13 cellular contexts compared by ENCODE assay signal in the genomic region with DNA sequence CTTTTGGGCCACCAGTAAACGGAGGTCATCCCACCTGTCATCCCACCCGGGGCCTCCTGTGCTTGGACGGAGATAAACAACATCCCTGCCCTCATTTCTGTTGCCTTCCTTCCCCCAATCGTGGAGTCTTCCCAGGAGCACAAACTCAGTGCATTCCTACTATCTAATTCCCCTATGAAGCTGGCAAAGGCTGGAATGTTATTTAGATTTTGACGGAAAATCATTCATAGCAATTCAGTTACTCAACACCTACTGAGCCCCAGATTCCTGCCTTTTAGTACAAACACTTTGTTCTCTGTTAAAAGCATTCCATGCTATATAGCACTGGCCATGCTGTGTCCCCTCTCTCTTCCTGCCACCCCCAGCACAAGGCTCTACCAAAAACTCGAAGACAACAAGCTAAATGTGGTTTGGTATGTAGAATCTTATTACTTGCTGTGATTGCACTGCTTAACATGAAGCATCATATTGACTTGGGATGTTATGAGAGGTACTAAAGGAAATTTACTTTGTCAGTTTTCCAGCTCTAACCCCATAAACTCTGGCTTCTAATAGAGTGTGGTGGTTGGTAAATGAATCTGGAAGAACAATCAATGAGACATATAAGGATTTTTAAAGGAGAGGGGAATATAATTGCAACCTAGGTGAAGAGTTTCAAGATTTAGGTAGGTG. TPM values are rescaled to one million over a fixed set of nuclear protein-coding genes. Genes with fewer than 3 reads are reported as not detected.
DNase-seq lines count a peak whose midpoint lies in the region; ATAC-seq and TF ChIP-seq lines count a peak whose summit lies in the region.
"Had no signal": no experiment of that assay in that cellular context is flagged by ENCODE, and none has a peak within 500 bp of the region (broad histone marks: within the 10 kb centered on the region; RNA-seq: fewer than 3 reads in every experiment).

No MANE protein-coding gene starts in this region.

- no peaks in the 10 kb centered on the region for H3K36me3 Mint-ChIP-seq in activated T-cell treated with anti-CD3 and anti-CD28 coated beads, Interleukin-2, amount 50 U/mL, for 72 hours (ENCODE audit: insufficient read depth in 2 of 2)
- H3K36me3 Mint-ChIP-seq in activated T-cell treated with anti-CD3 and anti-CD28 coated beads, Interleukin-2, amount 50 U/mL, for 24 hours (ENCODE audit: low read depth): no peaks in the 10 kb centered on the region
- no peaks in the 10 kb centered on the region for H3K36me3 Mint-ChIP-seq in mesothelial cell of epicardium
- H3K36me3 Mint-ChIP-seq in type B pancreatic cell: no peaks in the 10 kb centered on the region

- ATAC-seq in activated T-cell treated with anti-CD3 and anti-CD28 coated beads, Interleukin-2, amount 50 U/mL, for 72 hours (replicated peaks in 1 of 2): no peak
- ATAC-seq in body of pancreas: no peak

- intact Hi-C loops in body of pancreas (cut with DNase I): no loop called here

- H3K27ac ChIP-seq in body of pancreas: peak overlapping the region; percentile 41 to 99 (median 98)
- H3K27ac ChIP-seq: epithelial cell of prostate, neutrophil had no signal

- H3K4me3 Mint-ChIP-seq in activated T-cell treated with anti-CD3 and anti-CD28 coated beads, Interleukin-2, amount 50 U/mL, for 72 hours: peak overlapping the region; percentile 4 to 47
- no peak overlapping the region for H3K4me3 Mint-ChIP-seq in activated T-cell treated with anti-CD3 and anti-CD28 coated beads, Interleukin-2, amount 50 U/mL, for 24 hours
- no peak overlapping the region for H3K4me3 Mint-ChIP-seq in mesothelial cell of epicardium
- H3K4me3 Mint-ChIP-seq in type B pancreatic cell: peak overlapping the region; percentile 39

- no peaks in the 10 kb centered on the region for H3K27me3 ChIP-seq in body of pancreas
- H3K27me3 ChIP-seq: neutrophil had no signal

- TF ChIP-seq CTCF in body of pancreas (IDR thresholded peaks at IDR 0.05): no peak
- no peak for TF ChIP-seq CTCF in mesothelial cell of epicardium (IDR thresholded peaks at IDR 0.05; ENCODE audit: unreplicated experiment)
- no peak for TF ChIP-seq CTCF in type B pancreatic cell (conservative IDR thresholded peaks at IDR 0.05)

- no peak for DNase-seq in activated T-cell treated with anti-CD3 and anti-CD28 coated beads, Interleukin-2, amount 50 U/mL, for 72 hours
- DNase-seq in activated T-cell treated with anti-CD3 and anti-CD28 coated beads, Interleukin-2, amount 50 U/mL, for 24 hours: no peak
- DNase-seq in body of pancreas (no peak), mesothelial cell of epicardium (ENCODE audit: low spot score in 2 of 2, unreplicated experiment in 2 of 2) (no peak), type B pancreatic cell (ENCODE audit: extremely low spot score, unreplicated experiment) (no peak), NCI-H82 (lab: John Stamatoyannopoulos, UW) (no peak), NCI-H187 treated with DMSO at 0.1 percent for 48 hours (lab: John Stamatoyannopoulos, UW) (no peak), NK-92 (lab: John Stamatoyannopoulos, UW; ENCODE audit: unreplicated experiment) (no peak)
- DNase-seq: 8988T; activated CD8-positive, alpha-beta memory T cell treated with anti-CD3 and anti-CD28 coated beads, Interleukin-2, amount 50 U/mL, for 4 hours; stimulated activated CD4-positive, alpha-beta T cell treated with anti-CD3 and anti-CD28 coated beads, Interleukin-4, amount 100 ng/mL, for 1 hour had no signal

- H3K4me1 Mint-ChIP-seq in activated T-cell treated with anti-CD3 and anti-CD28 coated beads, Interleukin-2, amount 50 U/mL, for 72 hours (ENCODE audit: low read depth): peaks cover 24% of the 10 kb centered on the region
- H3K4me1 Mint-ChIP-seq in activated T-cell treated with anti-CD3 and anti-CD28 coated beads, Interleukin-2, amount 50 U/mL, for 24 hours (ENCODE audit: low read depth): peaks cover 11% of the 10 kb centered on the region
- H3K4me1 Mint-ChIP-seq in mesothelial cell of epicardium (peaks cover 37% of the 10 kb centered on the region), type B pancreatic cell (ENCODE audit: unreplicated experiment) (peaks cover 27% of the 10 kb centered on the region)

- no peaks in the 10 kb centered on the region for H3K9me3 Mint-ChIP-seq in activated T-cell treated with anti-CD3 and anti-CD28 coated beads, Interleukin-2, amount 50 U/mL, for 72 hours
- no peaks in the 10 kb centered on the region for H3K9me3 Mint-ChIP-seq in activated T-cell treated with anti-CD3 and anti-CD28 coated beads, Interleukin-2, amount 50 U/mL, for 24 hours
- H3K9me3 Mint-ChIP-seq in mesothelial cell of epicardium (no peaks in the 10 kb centered on the region), type B pancreatic cell (no peaks in the 10 kb centered on the region)

- peaks cover 64% of the 10 kb centered on the region for H3K4me1 ChIP-seq in body of pancreas

- no peaks in the 10 kb centered on the region for H3K27me3 Mint-ChIP-seq in activated T-cell treated with anti-CD3 and anti-CD28 coated beads, Interleukin-2, amount 50 U/mL, for 72 hours (ENCODE audit: low read depth)
- H3K27me3 Mint-ChIP-seq in activated T-cell treated with anti-CD3 and anti-CD28 coated beads, Interleukin-2, amount 50 U/mL, for 24 hours: no peaks in the 10 kb centered on the region
- H3K27me3 Mint-ChIP-seq in mesothelial cell of epicardium (ENCODE audit: low read depth) (no peaks in the 10 kb centered on the region), type B pancreatic cell (no peaks in the 10 kb centered on the region)

- TF ChIP-seq POLR2A in body of pancreas (IDR thresholded peaks at IDR 0.05): no peak

- H3K36me3 ChIP-seq in body of pancreas (replicated peaks in 1 of 2; ENCODE audit: insufficient read depth in 1 of 2, low read depth in 2 of 2): no peaks in the 10 kb centered on the region
- H3K36me3 ChIP-seq: neutrophil had no signal

- no peaks in the 10 kb centered on the region for H3K9me3 ChIP-seq in body of pancreas
- H3K9me3 ChIP-seq: neutrophil had no signal

- H3K4me3 ChIP-seq in body of pancreas: no peak overlapping the region

- 40 to 46% methylated on average over 6 of the region's 6 CpGs for WGBS in body of pancreas, 2 donors

- H3K27ac Mint-ChIP-seq in activated T-cell treated with anti-CD3 and anti-CD28 coated beads, Interleukin-2, amount 50 U/mL, for 72 hours: no peak overlapping the region
- H3K27ac Mint-ChIP-seq in activated T-cell treated with anti-CD3 and anti-CD28 coated beads, Interleukin-2, amount 50 U/mL, for 24 hours: no peak overlapping the region
- H3K27ac Mint-ChIP-seq in mesothelial cell of epicardium: peak overlapping the region; percentile 9
- peak overlapping the region; percentile 60 for H3K27ac Mint-ChIP-seq in type B pancreatic cell

RNA-seq across cellular contexts. Expression of gene IMPA2, which starts 32.3 kb away (rescaled TPM):
- 10 to 100 TPM; 19.2 to 20.2 TPM for total RNA-seq in activated T-cell treated with anti-CD3 and anti-CD28 coated beads, Interleukin-2, amount 50 U/mL, for 72 hours
- 100 to 1,000 TPM; 269 to 446 TPM for total RNA-seq in body of pancreas
- 29.9 to 30.6 TPM (median 30.4 TPM) in 3 replicates for total RNA-seq in mesothelial cell of epicardium
- 53.6 and 56.3 TPM in 2 replicates for total RNA-seq in type B pancreatic cell (ENCODE audit: low replicate concordance)

RNA-seq across cellular contexts. Expression of gene MPPE1, which starts 40.9 kb away (rescaled TPM):
- 10 to 100 TPM; 43.5 to 61.2 TPM for total RNA-seq in activated T-cell treated with anti-CD3 and anti-CD28 coated beads, Interleukin-2, amount 50 U/mL, for 72 hours
- total RNA-seq in body of pancreas (10 to 100 TPM; 29.0 to 43.1 TPM), mesothelial cell of epicardium (34.6 to 40.5 TPM (median 35.6 TPM) in 3 replicates), type B pancreatic cell (ENCODE audit: low replicate concordance) (35.3 and 35.8 TPM in 2 replicates)

Comparison
In these comparisons a context has a peak if more than half of its experiments do, and no peak if none do; other contexts are left out.
1. H3K4me3 Mint-ChIP-seq: peak in activated T-cell treated with anti-CD3 and anti-CD28 coated beads, Interleukin-2, amount 50 U/mL, for 72 hours (2 of 2) and type B pancreatic cell (single experiment); none in activated T-cell treated with anti-CD3 and anti-CD28 coated beads, Interleukin-2, amount 50 U/mL, for 24 hours (single experiment) and mesothelial cell of epicardium (single experiment).
2. H3K27ac Mint-ChIP-seq: peak in mesothelial cell of epicardium (single experiment) and type B pancreatic cell (single experiment); none in activated T-cell treated with anti-CD3 and anti-CD28 coated beads, Interleukin-2, amount 50 U/mL, for 72 hours (single experiment) and activated T-cell treated with anti-CD3 and anti-CD28 coated beads, Interleukin-2, amount 50 U/mL, for 24 hours (single experiment).